In genomic region chr5:172102913-172103629, GRCh38 we compare ENCODE assay signal across 8 cellular contexts.
DNase-seq lines count a peak whose midpoint lies in the region; ATAC-seq and TF ChIP-seq lines count a peak whose summit lies in the region.

No MANE protein-coding gene starts in this region.

- no peak overlapping the region for H3K4me3 ChIP-seq in thymus (ENCODE audit: low read length)

- TF ChIP-seq CTCF in brain (conservative IDR thresholded peaks at IDR 0.05) = no peak

- intact Hi-C loops in activated naive CD4-positive, alpha-beta T cell treated with anti-CD3 and anti-CD28 coated beads for 36 hours (cut with micrococcal nuclease) = loop anchor here (10.0 kb wide), 1 partner anchor 592 kb away; no protein-coding TSS in a partner anchor

- peaks cover 6% of the 10 kb centered on the region in 2 donors for H3K36me3 Mint-ChIP-seq in activated naive CD4-positive, alpha-beta T cell treated with anti-CD3 and anti-CD28 coated beads, Interleukin-2, amount 50 U/mL, for 72 hours
- H3K36me3 Mint-ChIP-seq in activated naive CD4-positive, alpha-beta T cell treated with anti-CD3 and anti-CD28 coated beads for 36 hours (ENCODE audit: low read depth) = peaks cover 17% of the 10 kb centered on the region
- H3K36me3 Mint-ChIP-seq in brain = peaks cover 9% of the 10 kb centered on the region

- peaks cover 57% of the 10 kb centered on the region for H3K36me3 ChIP-seq in thymus (ENCODE audit: control insufficient read depth, insufficient read depth)

- no peak overlapping the region for H3K27ac Mint-ChIP-seq in activated naive CD4-positive, alpha-beta T cell treated with anti-CD3 and anti-CD28 coated beads, Interleukin-2, amount 50 U/mL, for 72 hours
- no peak overlapping the region for H3K27ac Mint-ChIP-seq in activated naive CD4-positive, alpha-beta T cell treated with anti-CD3 and anti-CD28 coated beads for 36 hours
- peak overlapping the region in 4 of 5 experiments; percentile 24 to 88 (median 81) for H3K27ac Mint-ChIP-seq in brain

- H3K27me3 ChIP-seq in thymus (ENCODE audit: control insufficient read depth, insufficient read depth) = no peaks in the 10 kb centered on the region

- H3K27ac ChIP-seq in thymus (ENCODE audit: low read depth) = peak overlapping the region; percentile 42

- 81% methylated on average over 21 of the region's 21 CpGs for WGBS in thymus

- no peaks in the 10 kb centered on the region for H3K9me3 ChIP-seq in thymus (ENCODE audit: control insufficient read depth)

- no peak overlapping the region for H3K4me3 Mint-ChIP-seq in activated naive CD4-positive, alpha-beta T cell treated with anti-CD3 and anti-CD28 coated beads for 36 hours
- H3K4me3 Mint-ChIP-seq in brain = peak overlapping the region in 1 of 5 experiments; percentile 27

- no peaks in the 10 kb centered on the region for H3K4me1 ChIP-seq in thymus (ENCODE audit: control insufficient read depth, insufficient read depth, low read length)

- CTCF ChIA-PET in activated naive CD4-positive, alpha-beta T cell treated with anti-CD3 and anti-CD28 coated beads for 36 hours (lab: Charles Lee) = interaction anchor here (11.3 kb wide), 1 partner anchor 83 kb away, joined by 159 read pairs; the partner anchor contains the start of gene STK10

- no peaks in the 10 kb centered on the region for H3K27me3 Mint-ChIP-seq in activated naive CD4-positive, alpha-beta T cell treated with anti-CD3 and anti-CD28 coated beads for 36 hours (ENCODE audit: low read depth)
- peaks cover 4% of the 10 kb centered on the region for H3K27me3 Mint-ChIP-seq in brain

- DNase-seq in activated naive CD4-positive, alpha-beta T cell treated with anti-CD3 and anti-CD28 coated beads, Interleukin-2, amount 50 U/mL, for 72 hours (ENCODE audit: low spot score in 2 of 2) = no peak
- no peak for DNase-seq in activated naive CD4-positive, alpha-beta T cell treated with anti-CD3 and anti-CD28 coated beads for 36 hours
- DNase-seq in kidney tubule cell (ENCODE audit: low spot score) (peak; percentile 91), DMS114 treated with DMSO at 0.1 percent for 48 hours (lab: John Stamatoyannopoulos, UW; ENCODE audit: unreplicated experiment) (no peak)

- H3K9me3 Mint-ChIP-seq in activated naive CD4-positive, alpha-beta T cell treated with anti-CD3 and anti-CD28 coated beads, Interleukin-2, amount 50 U/mL, for 72 hours = peaks cover 0 to 3% of the 10 kb centered on the region in 2 donors
- H3K9me3 Mint-ChIP-seq in activated naive CD4-positive, alpha-beta T cell treated with anti-CD3 and anti-CD28 coated beads for 36 hours = no peaks in the 10 kb centered on the region
- no peaks in the 10 kb centered on the region for H3K9me3 Mint-ChIP-seq in brain

- peak; percentile 59 to 65 for ATAC-seq in activated naive CD4-positive, alpha-beta T cell treated with anti-CD3 and anti-CD28 coated beads, Interleukin-2, amount 50 U/mL, for 72 hours
- ATAC-seq in HG03135 (IDR thresholded peaks at IDR 0.05; ENCODE audit: unreplicated experiment) = no peak
- ATAC-seq in HG03280 (IDR thresholded peaks at IDR 0.05; ENCODE audit: unreplicated experiment) = no peak

- peaks cover 14% of the 10 kb centered on the region for H3K4me1 Mint-ChIP-seq in activated naive CD4-positive, alpha-beta T cell treated with anti-CD3 and anti-CD28 coated beads for 36 hours (ENCODE audit: low read depth)
- H3K4me1 Mint-ChIP-seq in brain = peaks cover 52% of the 10 kb centered on the region

Comparison
In these comparisons a context has a peak if more than half of its experiments do, and no peak if none do; other contexts are left out.
1. ATAC-seq: peak in activated naive CD4-positive, alpha-beta T cell treated with anti-CD3 and anti-CD28 coated beads, Interleukin-2, amount 50 U/mL, for 72 hours (2 of 2); none in HG03135 (single experiment) and HG03280 (single experiment).
2. H3K27ac Mint-ChIP-seq: peak in brain (4 of 5); none in activated naive CD4-positive, alpha-beta T cell treated with anti-CD3 and anti-CD28 coated beads, Interleukin-2, amount 50 U/mL, for 72 hours (0 of 2) and activated naive CD4-positive, alpha-beta T cell treated with anti-CD3 and anti-CD28 coated beads for 36 hours (single experiment).